Comparison of ENCODE assay signal across 8 cellular contexts in the genomic region with DNA sequence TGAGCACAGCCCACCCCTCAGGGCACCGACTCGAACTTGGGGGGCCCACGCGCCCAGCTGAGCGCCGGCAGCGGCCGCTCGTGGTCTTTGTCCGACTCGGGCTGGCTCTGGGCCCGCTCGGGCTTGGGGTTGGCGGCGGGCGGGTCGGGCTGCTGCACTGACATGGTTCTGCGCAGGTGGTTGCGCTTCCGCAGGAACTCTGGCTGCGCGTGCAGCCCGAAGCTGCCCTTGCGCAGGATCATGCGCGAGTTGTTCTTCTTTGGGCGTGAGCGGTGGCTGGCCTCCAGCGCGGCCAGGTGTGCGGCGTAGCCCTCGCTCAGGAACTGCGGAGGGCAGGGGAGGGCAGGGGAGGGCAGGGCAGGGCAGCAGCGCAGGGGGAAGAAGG. TPM values are rescaled to one million over a fixed set of nuclear protein-coding genes. Genes with fewer than 3 reads are reported as not detected.
DNase-seq lines count a peak whose midpoint lies in the region; ATAC-seq and TF ChIP-seq lines count a peak whose summit lies in the region.

No MANE protein-coding gene starts in this region.

- WGBS in IMR-90 (ENCODE audit: extremely low coverage in 2 of 2, insufficient read length in 1 of 2), 2 experiments = 11% methylated on average over 12 of the region's 35 CpGs; no CpG with 5 or more reads in 1 of the 2 experiments
- under 1% methylated on average over 35 of the region's 35 CpGs for WGBS in right cardiac atrium

- H3K18ac ChIP-seq in IMR-90 (ENCODE audit: low read depth, low read length) = no peak overlapping the region

- no peak overlapping the region for H3K56ac ChIP-seq in IMR-90 (ENCODE audit: extremely low read depth, insufficient read depth, low read length)

- BruUV-seq in IMR-90 (replicated peaks; lab: Mats Ljungman, UMichigan) = no TSS peak

- H3K4me3 ChIP-seq in IMR-90 (ENCODE audit: insufficient read depth, low read depth, low read length) (no peak overlapping the region), right cardiac atrium (ENCODE audit: low read length) (peak overlapping the region; percentile 4), SJCRH30 (no peak overlapping the region)

- H4K8ac ChIP-seq in IMR-90 (ENCODE audit: low read depth in 2 of 2, low read length in 2 of 2) = no peak overlapping the region

- 0 out of 2 replicates have a peak, but pooled peaks have one; percentile 21 for ATAC-seq in IMR-90 (ENCODE audit: low read depth)
- ATAC-seq in activated T-cell treated with anti-CD3 and anti-CD28 coated beads, Interleukin-2, amount 50 U/mL, for 4 hours = peak; percentile 83 to 88
- ATAC-seq in right cardiac atrium = peak in 1 of 2 donors; percentile 34

- H3K9me3 ChIP-seq in IMR-90 (ENCODE audit: control insufficient read depth, insufficient read depth, low read length) (no peaks in the 10 kb centered on the region), right cardiac atrium (ENCODE audit: control insufficient read depth, low read length) (no peaks in the 10 kb centered on the region), SJCRH30 (replicated peaks) (no peaks in the 10 kb centered on the region)

- H3K4me2 ChIP-seq in IMR-90 (ENCODE audit: low read depth, low read length) = no peak overlapping the region; the same call in 1 of the 2 replicates

- no peak overlapping the region for H2BK20ac ChIP-seq in IMR-90 (ENCODE audit: low read depth, low read length)

- no peak overlapping the region for H2BK120ac ChIP-seq in IMR-90 (ENCODE audit: low read depth, low read length)

- H3K36me3 ChIP-seq in IMR-90 (ENCODE audit: control insufficient read depth, insufficient read depth, low read length) (no peaks in the 10 kb centered on the region), SJCRH30 (no peaks in the 10 kb centered on the region; the same call in 1 of the 2 replicates)

- H4K20me1 ChIP-seq in IMR-90 (ENCODE audit: insufficient read depth, low read length) = no peaks in the 10 kb centered on the region

- no peak overlapping the region for H4K5ac ChIP-seq in IMR-90 (ENCODE audit: low read depth, low read length)

- no peak overlapping the region for H2BK5ac ChIP-seq in IMR-90 (ENCODE audit: low read depth, low read length, poor library complexity, severe bottlenecking)

- TF ChIP-seq CTCF in IMR-90 (conservative IDR thresholded peaks at IDR 0.05; ENCODE audit: low read depth, low read length) = no peak

- H3K79me1 ChIP-seq in IMR-90 (ENCODE audit: low read depth in 1 of 2, low read length in 2 of 2) = no peaks in the 10 kb centered on the region

- H3K27me3 ChIP-seq in IMR-90 (ENCODE audit: control insufficient read depth, insufficient read depth, low read length) (no peaks in the 10 kb centered on the region), right cardiac atrium (ENCODE audit: control insufficient read depth, insufficient read depth) (no peaks in the 10 kb centered on the region), SJCRH30 (no peaks in the 10 kb centered on the region)

- peaks cover 9% of the 10 kb centered on the region for H3K9me1 ChIP-seq in IMR-90 (ENCODE audit: insufficient read depth, low read length)

- POLR2A ChIA-PET in IMR-90 (lab: Charles Lee; ENCODE audit: unreplicated experiment) = no interaction called here

- peak overlapping the region; percentile 72 for H2AFZ ChIP-seq in IMR-90 (replicated peaks; ENCODE audit: low read length, poor library complexity)

- H2AK9ac ChIP-seq in IMR-90 (replicated peaks; ENCODE audit: low read depth, low read length, poor library complexity) = no peak overlapping the region

- H3K27ac ChIP-seq in IMR-90 (ENCODE audit: insufficient read depth, low read length) (no peak overlapping the region), right cardiac atrium (ENCODE audit: low read length) (no peak overlapping the region), SJCRH30 (no peak overlapping the region)

- DNase-seq in IMR-90 = peak; percentile 17
- peak; percentile 19 for DNase-seq in activated T-cell treated with anti-CD3 and anti-CD28 coated beads, Interleukin-2, amount 50 U/mL, for 4 hours
- DNase-seq in right cardiac atrium = peak in 1 of 3 donors; percentile 71
- peak in 2 of 3 experiments; percentile 11 to 39 for DNase-seq in stimulated activated CD4-positive, alpha-beta T cell treated with anti-CD3 and anti-CD28 coated beads, TNF-alpha, amount 100 ng/mL, for 24 hours (ENCODE audit: low read depth in 3 of 3)
- no peak for DNase-seq in AG08395 (ENCODE audit: low spot score)
- no peak for DNase-seq in DMS 273 (lab: John Stamatoyannopoulos, UW; ENCODE audit: unreplicated experiment)
- DNase-seq in effector CD4-positive, alpha-beta T cell = no peak
- DNase-seq in SJCRH30 = no peak

- H3K27me3 Mint-ChIP-seq in activated T-cell treated with anti-CD3 and anti-CD28 coated beads, Interleukin-2, amount 50 U/mL, for 4 hours (ENCODE audit: low read depth) = no peaks in the 10 kb centered on the region

- H3K4me3 Mint-ChIP-seq in activated T-cell treated with anti-CD3 and anti-CD28 coated beads, Interleukin-2, amount 50 U/mL, for 4 hours = no peak overlapping the region

- H3K23ac ChIP-seq in IMR-90 (ENCODE audit: low read depth, low read length) = no peak overlapping the region

- TF ChIP-seq POLR2A in IMR-90 (IDR thresholded peaks at IDR 0.05; ENCODE audit: low read depth, low read length) = no peak

- H3K4me1 ChIP-seq in IMR-90 (ENCODE audit: control insufficient read depth, insufficient read depth, low read length) (peaks cover 13% of the 10 kb centered on the region), right cardiac atrium (ENCODE audit: control insufficient read depth, insufficient read depth, low read length) (no peaks in the 10 kb centered on the region), SJCRH30 (peaks cover 11% of the 10 kb centered on the region)

- H4K91ac ChIP-seq in IMR-90 (ENCODE audit: insufficient read depth, low read depth, low read length) = no peak overlapping the region

- intact Hi-C loops in IMR-90 (cut with micrococcal nuclease) = no loop called here
- intact Hi-C loops in right cardiac atrium (cut with DNase I) = no loop called here

- H3K14ac ChIP-seq in IMR-90 (replicated peaks; ENCODE audit: low read depth, low read length) = no peak overlapping the region

- H2BK15ac ChIP-seq in IMR-90 (ENCODE audit: low read depth, low read length) = no peak overlapping the region

- H3K4me1 Mint-ChIP-seq in activated T-cell treated with anti-CD3 and anti-CD28 coated beads, Interleukin-2, amount 50 U/mL, for 4 hours (ENCODE audit: low read depth) = peaks cover 12% of the 10 kb centered on the region

- dilution Hi-C loops in IMR-90 (cut with HindIII; ENCODE audit: low sequenced_read_pairs, unreplicated experiment) = no loop called here

- in situ Hi-C loops in IMR-90 (cut with MboI; ENCODE audit: low sequenced_read_pairs) = no loop called here

- CTCF ChIA-PET in IMR-90 (lab: Yijun Ruan, JAX) = no interaction called here

- H3K4ac ChIP-seq in IMR-90 (ENCODE audit: low read depth, low read length) = no peak overlapping the region

- TF ChIP-seq RAD21 in IMR-90 (IDR thresholded peaks at IDR 0.05; ENCODE audit: low read length) = no peak

- H3K9me3 Mint-ChIP-seq in activated T-cell treated with anti-CD3 and anti-CD28 coated beads, Interleukin-2, amount 50 U/mL, for 4 hours = no peaks in the 10 kb centered on the region

- H2AK5ac ChIP-seq in IMR-90 (ENCODE audit: low read depth, low read length) = no peak overlapping the region

- no peak overlapping the region for H3K9ac ChIP-seq in IMR-90 (ENCODE audit: low read depth, low read length)

- no peaks in the 10 kb centered on the region for H3K36me3 Mint-ChIP-seq in activated T-cell treated with anti-CD3 and anti-CD28 coated beads, Interleukin-2, amount 50 U/mL, for 4 hours (ENCODE audit: insufficient read depth)

TF ChIP-seq in IMR-90, 13 proteins besides CTCF, POLR2A, EP300 and RAD21 (continues in another document):
- TF ChIP-seq MXI1 (IDR thresholded peaks at IDR 0.05; ENCODE audit: borderline replicate concordance, low read depth, low read length) (no peak), BHLHE40 (IDR thresholded peaks at IDR 0.05; ENCODE audit: low read depth, low read length) (no peak), RCOR1 (IDR thresholded peaks at IDR 0.05; ENCODE audit: insufficient replicate concordance, low read length) (no peak), RFX5 (IDR thresholded peaks at IDR 0.05; ENCODE audit: low read depth, low read length) (no peak), CHD1 (IDR thresholded peaks at IDR 0.05; ENCODE audit: low read depth, low read length) (no peak), FOS (IDR thresholded peaks at IDR 0.05; ENCODE audit: low read depth, low read length) (no peak), MAFK (IDR thresholded peaks at IDR 0.05; ENCODE audit: low read depth, low read length) (no peak), CEBPB (IDR thresholded peaks at IDR 0.05; ENCODE audit: low read depth, low read length) (no peak), MAZ (IDR thresholded peaks at IDR 0.05; ENCODE audit: borderline replicate concordance, low read depth, low read length) (no peak)
- TF ChIP-seq, protein P1, sequence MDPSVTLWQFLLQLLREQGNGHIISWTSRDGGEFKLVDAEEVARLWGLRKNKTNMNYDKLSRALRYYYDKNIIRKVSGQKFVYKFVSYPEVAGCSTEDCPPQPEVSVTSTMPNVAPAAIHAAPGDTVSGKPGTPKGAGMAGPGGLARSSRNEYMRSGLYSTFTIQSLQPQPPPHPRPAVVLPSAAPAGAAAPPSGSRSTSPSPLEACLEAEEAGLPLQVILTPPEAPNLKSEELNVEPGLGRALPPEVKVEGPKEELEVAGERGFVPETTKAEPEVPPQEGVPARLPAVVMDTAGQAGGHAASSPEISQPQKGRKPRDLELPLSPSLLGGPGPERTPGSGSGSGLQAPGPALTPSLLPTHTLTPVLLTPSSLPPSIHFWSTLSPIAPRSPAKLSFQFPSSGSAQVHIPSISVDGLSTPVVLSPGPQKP (IDR thresholded peaks at IDR 0.05; ENCODE audit: borderline replicate concordance, low read depth, low read length) = no peak

RNA-seq across cellular contexts. Expression of a gene that starts 11.1 kb away (rescaled TPM):
- total RNA-seq in IMR-90 (2012; rRNA removed) = 19.4 and 21.5 TPM in 2 replicates
- polyA plus RNA-seq in IMR-90 (2012; rRNA removed) = 25.9 and 36.8 TPM in 2 replicates
- 15.5 and 16.4 TPM in 2 replicates for polyA plus RNA-seq in IMR-90 (2012; cell fraction: cytosol; rRNA removed)
- polyA plus RNA-seq in IMR-90 (2012; cell fraction: nucleus; rRNA removed; ENCODE audit: low replicate concordance) = 8.6 and 18.5 TPM in 2 replicates
- 1 to 10 TPM in 2 of 3 donors, under 1 TPM in 1; 0.82 to 1.9 (median 1.7) TPM for total RNA-seq in activated T-cell treated with anti-CD3 and anti-CD28 coated beads, Interleukin-2, amount 50 U/mL, for 4 hours
- under 1 TPM in 3 of 4 donors, not detected in 1; 0.38 to 0.54 (median 0.49) TPM for total RNA-seq in right cardiac atrium
- polyA plus RNA-seq in right cardiac atrium = 0.18 TPM
- total RNA-seq in SJCRH30 (2014; rRNA removed; shearing (Covaris generic)) = 87.2 and 94.7 TPM in 2 replicates

RNA-seq across cellular contexts. Expression of a gene that starts 20.4 kb away (rescaled TPM):
- total RNA-seq in IMR-90 (2012; rRNA removed) (not detected in 2 replicates), right cardiac atrium (not detected)
- polyA plus RNA-seq in IMR-90 (2012; rRNA removed) (not detected in 2 replicates), right cardiac atrium (not detected)
- polyA plus RNA-seq in IMR-90 (2012; cell fraction: cytosol; rRNA removed) = 0.02 TPM in 1 of 2 replicates, not detected in the other
- polyA plus RNA-seq in IMR-90 (2012; cell fraction: nucleus; rRNA removed; ENCODE audit: low replicate concordance) = not detected in 2 replicates
- not detected for total RNA-seq in activated T-cell treated with anti-CD3 and anti-CD28 coated beads, Interleukin-2, amount 50 U/mL, for 4 hours
- 0.42 TPM in 1 of 2 replicates, not detected in the other for total RNA-seq in SJCRH30 (2014; rRNA removed; shearing (Covaris generic))

Comparison
In these comparisons a context has a peak if more than half of its experiments do, and no peak if none do; other contexts are left out.
1. DNase-seq: peak in IMR-90 (single experiment), activated T-cell treated with anti-CD3 and anti-CD28 coated beads, Interleukin-2, amount 50 U/mL, for 4 hours (single experiment) and stimulated activated CD4-positive, alpha-beta T cell treated with anti-CD3 and anti-CD28 coated beads, TNF-alpha, amount 100 ng/mL, for 24 hours (2 of 3); none in AG08395 (single experiment), DMS 273 (single experiment), effector CD4-positive, alpha-beta T cell (single experiment) and SJCRH30 (0 of 2).